In genomic region chr12:3116106-3116898, GRCh38 we compare ENCODE assay signal across 16 cellular contexts. TPM values are rescaled to one million over a fixed set of nuclear protein-coding genes. Genes with fewer than 3 reads are reported as not detected.
DNase-seq lines count a peak whose midpoint lies in the region; ATAC-seq, FAIRE-seq and TF ChIP-seq lines count a peak whose summit lies in the region.
"Had no signal": no experiment of that assay in that cellular context is flagged by ENCODE, and none has a peak within 500 bp of the region (broad histone marks: within the 10 kb centered on the region; RNA-seq: fewer than 3 reads in every experiment).

No MANE protein-coding gene starts in this region.

- no peak for TF ChIP-seq POLR2A in endothelial cell of umbilical vein (IDR thresholded peaks at IDR 0.05; ENCODE audit: low read depth, low read length)

- intact Hi-C loops in heart right ventricle (cut with DNase I): loop anchor here in 4 of 10 donors (5.0 kb wide), 1 partner anchor 34 kb away; no protein-coding TSS in a partner anchor
- intact Hi-C loops in Right ventricle myocardium inferior (cut with DNase I): no loop called here
- intact Hi-C loops in endothelial cell of umbilical vein (cut with micrococcal nuclease): no loop called here
- intact Hi-C loops in Caco-2 (cut with micrococcal nuclease; ENCODE audit: unreplicated experiment): loop anchor here (5.0 kb wide), 1 partner anchor 44 kb away; no protein-coding TSS in a partner anchor

- H3K27ac Mint-ChIP-seq in nephron progenitor cell (peak overlapping the region; percentile 96), Caco-2 (ENCODE audit: unreplicated experiment) (no peak overlapping the region)
- H3K27ac Mint-ChIP-seq: activated CD4-positive, alpha-beta memory T cell treated with anti-CD3 and anti-CD28 coated beads, Interleukin-2, amount 10 ng/mL, durations not matched to agents 7 days and 5 days; T-helper 17 cell had no signal

- H3K4me1 ChIP-seq in heart right ventricle: peaks cover 20 to 67% (median 51%) of the 10 kb centered on the region in 9 donors
- peaks cover 21% of the 10 kb centered on the region for H3K4me1 ChIP-seq in endothelial cell of umbilical vein (ENCODE audit: control insufficient read depth, extremely low read depth, insufficient read depth, low read length)
- no peaks in the 10 kb centered on the region for H3K4me1 ChIP-seq in Caco-2

- H3K9me1 ChIP-seq in endothelial cell of umbilical vein (replicated peaks; ENCODE audit: control insufficient read depth, extremely low read depth, insufficient read depth, low read length): no peaks in the 10 kb centered on the region

- H3K4me3 ChIP-seq in heart right ventricle (peak overlapping the region in 1 of 10 donors; percentile 8), endothelial cell of umbilical vein (replicated peaks in 1 of 3; ENCODE audit: insufficient read depth in 1 of 3, low read depth in 1 of 3, low read length in 3 of 3) (no peak overlapping the region), Caco-2 (ENCODE audit: low read depth, low read length) (no peak overlapping the region)
- H3K4me3 ChIP-seq: thoracic aorta had no signal

- peaks cover 80% of the 10 kb centered on the region for H3K4me1 Mint-ChIP-seq in nephron progenitor cell
- peaks cover 8% of the 10 kb centered on the region for H3K4me1 Mint-ChIP-seq in Caco-2 (ENCODE audit: low read depth, unreplicated experiment)

- H3K27ac ChIP-seq in heart right ventricle (peak overlapping the region; percentile 41 to 91 (median 75)), endothelial cell of umbilical vein (ENCODE audit: insufficient read depth, low read depth, low read length) (peak overlapping the region; percentile 72)
- H3K27ac ChIP-seq: KMS-11 had no signal

- POLR2A ChIA-PET in endothelial cell of umbilical vein (lab: Charles Lee): interaction anchor here (0.7 to 1.0 kb wide), 2 partner anchors 11 to 19 kb away, joined by 3 read pairs; no protein-coding TSS in a partner anchor
- POLR2A ChIA-PET in Caco-2 (lab: Charles Lee): no interaction called here

- H3K4me3 Mint-ChIP-seq in nephron progenitor cell: peak overlapping the region; percentile 59
- no peak overlapping the region for H3K4me3 Mint-ChIP-seq in Caco-2 (ENCODE audit: unreplicated experiment)
- H3K4me3 Mint-ChIP-seq: activated CD4-positive, alpha-beta memory T cell treated with anti-CD3 and anti-CD28 coated beads, Interleukin-2, amount 10 ng/mL, durations not matched to agents 7 days and 5 days; T-helper 17 cell had no signal

- H2AFZ ChIP-seq in endothelial cell of umbilical vein (ENCODE audit: low read depth, low read length): peak overlapping the region; percentile 10

- dilution Hi-C loops in endothelial cell of umbilical vein (cut with MboI; ENCODE audit: extremely low pct_ligation_motif_present, low sequenced_read_pairs): no loop called here

- peaks cover 4% of the 10 kb centered on the region for H3K36me3 Mint-ChIP-seq in nephron progenitor cell (ENCODE audit: low read depth)
- H3K36me3 Mint-ChIP-seq in Caco-2 (ENCODE audit: insufficient read depth, unreplicated experiment): no peaks in the 10 kb centered on the region

- CTCF ChIA-PET in endothelial cell of umbilical vein (lab: Charles Lee): interaction anchor here (0.9 to 2.7 kb wide), 6 partner anchors 11 to 159 kb away, joined by 3 to 17 read pairs (median 4); no protein-coding TSS in a partner anchor
- CTCF ChIA-PET in Caco-2 (lab: Charles Lee): interaction anchor here (0.6 to 1.0 kb wide), 2 partner anchors 19 to 50 kb away, joined by 3 to 6 read pairs; no protein-coding TSS in a partner anchor

- WGBS in heart right ventricle, 2 donors: 54 to 67% methylated on average over 21 of the region's 21 CpGs

- no peak for TF ChIP-seq CTCF in heart right ventricle (IDR thresholded peaks at IDR 0.05)
- no peak for TF ChIP-seq CTCF in endothelial cell of umbilical vein (IDR thresholded peaks at IDR 0.05; ENCODE audit: extremely low read depth in 1 of 2, insufficient read depth in 1 of 2, low read depth in 1 of 2, low read length in 2 of 2)
- TF ChIP-seq CTCF in nephron progenitor cell (IDR thresholded peaks at IDR 0.05): no peak
- no peak for TF ChIP-seq CTCF in Caco-2 (IDR thresholded peaks at IDR 0.05; ENCODE audit: insufficient read depth in 1 of 2, low read depth in 1 of 2, low read length in 1 of 2, severe bottlenecking in 1 of 2, unreplicated experiment in 1 of 2)

- BruUV-seq in endothelial cell of umbilical vein (replicated peaks; lab: Mats Ljungman, UMichigan) (no TSS peak), Caco-2 (replicated peaks; lab: Mats Ljungman, UMichigan) (no TSS peak)

- FAIRE-seq in endothelial cell of umbilical vein (lab: Jason Lieb, UNC): peak; percentile 24
- peak; percentile 59 for FAIRE-seq in urothelium cell line (lab: Jason Lieb, UNC)
- FAIRE-seq: A204.1 had no signal

- H3K9me3 Mint-ChIP-seq in nephron progenitor cell (no peaks in the 10 kb centered on the region), Caco-2 (ENCODE audit: unreplicated experiment) (no peaks in the 10 kb centered on the region)
- H3K9me3 Mint-ChIP-seq: activated CD4-positive, alpha-beta memory T cell treated with anti-CD3 and anti-CD28 coated beads, Interleukin-2, amount 10 ng/mL, durations not matched to agents 7 days and 5 days had no signal

- H3K4me2 ChIP-seq in endothelial cell of umbilical vein (ENCODE audit: insufficient read depth, low read length): no peak overlapping the region
- H3K4me2 ChIP-seq: KMS-11 had no signal

- H3K36me3 ChIP-seq in heart right ventricle (peaks cover 0 to 23% (median 0%) of the 10 kb centered on the region in 9 donors), endothelial cell of umbilical vein (ENCODE audit: control insufficient read depth in 2 of 2, extremely low read depth in 1 of 2, insufficient read depth in 2 of 2, low read length in 2 of 2) (peaks cover 0 to 1% of the 10 kb centered on the region in 2 experiments), Caco-2 (ENCODE audit: control insufficient read depth, insufficient read depth, low read length) (peaks cover 1% of the 10 kb centered on the region; the same call in 1 of the 2 replicates)

- H3K9ac ChIP-seq in endothelial cell of umbilical vein (replicated peaks; ENCODE audit: extremely low read depth, insufficient read depth, low read length): peak overlapping the region; percentile 7
- H3K9ac ChIP-seq: KMS-11 had no signal

- DNase-seq in heart right ventricle: no peak
- DNase-seq in Right ventricle myocardium inferior (ENCODE audit: missing footprints): no peak
- peak; percentile 41 for DNase-seq in endothelial cell of umbilical vein (ENCODE audit: low read depth, low spot score)
- no peak for DNase-seq in nephron progenitor cell
- no peak for DNase-seq in urothelium cell line (ENCODE audit: low spot score)
- no peak for DNase-seq in Caco-2
- DNase-seq in NCI-H2029 treated with DMSO at 0.1 percent for 48 hours (lab: John Stamatoyannopoulos, UW): no peak
- DNase-seq in globus pallidus (ENCODE audit: low spot score): no peak
- DNase-seq: activated CD4-positive, alpha-beta memory T cell treated with anti-CD3 and anti-CD28 coated beads, Interleukin-2, amount 10 ng/mL, durations not matched to agents 7 days and 5 days; activated gamma-delta T cell treated with Interleukin-2 at 50 U/mL for 16 hours; DMS53; NCI-H2171 treated with DMSO at 0.1 percent for 48 hours; T-helper 17 cell had no signal

- no peaks in the 10 kb centered on the region for H3K27me3 ChIP-seq in heart right ventricle
- no peaks in the 10 kb centered on the region for H3K27me3 ChIP-seq in endothelial cell of umbilical vein (ENCODE audit: control insufficient read depth in 2 of 2, insufficient read depth in 2 of 2, low read length in 2 of 2)
- no peaks in the 10 kb centered on the region for H3K27me3 ChIP-seq in Caco-2 (replicated peaks; ENCODE audit: control insufficient read depth, insufficient read depth, low read length)

- peak in 1 of 8 donors; percentile 37 for ATAC-seq in heart right ventricle
- no peak for ATAC-seq in Right ventricle myocardium inferior
- ATAC-seq: T-helper 17 cell had no signal

- no peaks in the 10 kb centered on the region for H3K79me2 ChIP-seq in endothelial cell of umbilical vein (ENCODE audit: control insufficient read depth, insufficient read depth, low read length)

- H3K9me3 ChIP-seq in heart right ventricle (no peaks in the 10 kb centered on the region), endothelial cell of umbilical vein (replicated peaks; ENCODE audit: control insufficient read depth, insufficient read depth, low read length) (no peaks in the 10 kb centered on the region), Caco-2 (no peaks in the 10 kb centered on the region)
- H3K9me3 ChIP-seq: thoracic aorta had no signal

- H3K27me3 Mint-ChIP-seq in nephron progenitor cell (ENCODE audit: low read depth, poor library complexity) (peaks cover 6% of the 10 kb centered on the region), Caco-2 (ENCODE audit: insufficient read depth, unreplicated experiment) (no peaks in the 10 kb centered on the region)

- H4K20me1 ChIP-seq in endothelial cell of umbilical vein (replicated peaks; ENCODE audit: control insufficient read depth, extremely low read depth, insufficient read depth, low read length): no peaks in the 10 kb centered on the region

TF ChIP-seq in endothelial cell of umbilical vein, 7 proteins besides CTCF, POLR2A, EP300 and RAD21 (continues in another document):
- TF ChIP-seq GATA2 (IDR thresholded peaks at IDR 0.05; ENCODE audit: insufficient read depth, insufficient read length, low read depth, low read length): no peak
- no peak for TF ChIP-seq JUN (IDR thresholded peaks at IDR 0.05; ENCODE audit: borderline replicate concordance, insufficient read depth, insufficient read length, low read depth)
- no peak for TF ChIP-seq MAX (IDR thresholded peaks at IDR 0.05; ENCODE audit: insufficient read depth, insufficient read length)
- no peak for TF ChIP-seq MYC (IDR thresholded peaks at IDR 0.05; ENCODE audit: low read depth, low read length)
- TF ChIP-seq POLR2AphosphoS5 (IDR thresholded peaks at IDR 0.05; ENCODE audit: insufficient read depth, low read depth, low read length): no peak
- TF ChIP-seq EZH2 (IDR thresholded peaks at IDR 0.05; ENCODE audit: borderline replicate concordance, low read depth, low read length, severe bottlenecking): no peak

RNA-seq across cellular contexts. Expression of gene TSPAN9, which starts 39.1 kb away (rescaled TPM):
- total RNA-seq in heart right ventricle: 100 to 1,000 TPM; 105 to 401 (median 299) TPM
- polyA plus RNA-seq in heart right ventricle: 10 to 100 TPM; 63.0 to 83.9 TPM
- 193 TPM for total RNA-seq in Right ventricle myocardium inferior
- 55.1 and 66.8 TPM in 2 replicates for total RNA-seq in endothelial cell of umbilical vein
- polyA plus RNA-seq in endothelial cell of umbilical vein: 43.3 and 46.8 TPM in 2 replicates
- 48.4 and 54.9 TPM in 2 replicates for polyA plus RNA-seq in endothelial cell of umbilical vein (2011; cell fraction: cytosol; rRNA removed)
- 58.7 and 68.7 TPM in 2 replicates for polyA plus RNA-seq in endothelial cell of umbilical vein (2011; cell fraction: nucleus; rRNA removed)
- polyA plus RNA-seq in endothelial cell of umbilical vein (2012): 39.4 and 63.3 TPM in 2 replicates
- polyA minus RNA-seq in endothelial cell of umbilical vein: 74.6 and 116 TPM in 2 replicates
- 1.0 TPM for polyA minus RNA-seq in endothelial cell of umbilical vein (2011; cell fraction: cytosol; rRNA and poly(A)+ RNA removed)
- 25.0 and 34.3 TPM in 2 replicates for polyA minus RNA-seq in endothelial cell of umbilical vein (2011; cell fraction: nucleus; rRNA and poly(A)+ RNA removed)
- 45.5 and 49.1 TPM in 2 replicates for total RNA-seq in Caco-2 (2022)
